Comparison of ENCODE assay signal across 8 cellular contexts in the genomic region with DNA sequence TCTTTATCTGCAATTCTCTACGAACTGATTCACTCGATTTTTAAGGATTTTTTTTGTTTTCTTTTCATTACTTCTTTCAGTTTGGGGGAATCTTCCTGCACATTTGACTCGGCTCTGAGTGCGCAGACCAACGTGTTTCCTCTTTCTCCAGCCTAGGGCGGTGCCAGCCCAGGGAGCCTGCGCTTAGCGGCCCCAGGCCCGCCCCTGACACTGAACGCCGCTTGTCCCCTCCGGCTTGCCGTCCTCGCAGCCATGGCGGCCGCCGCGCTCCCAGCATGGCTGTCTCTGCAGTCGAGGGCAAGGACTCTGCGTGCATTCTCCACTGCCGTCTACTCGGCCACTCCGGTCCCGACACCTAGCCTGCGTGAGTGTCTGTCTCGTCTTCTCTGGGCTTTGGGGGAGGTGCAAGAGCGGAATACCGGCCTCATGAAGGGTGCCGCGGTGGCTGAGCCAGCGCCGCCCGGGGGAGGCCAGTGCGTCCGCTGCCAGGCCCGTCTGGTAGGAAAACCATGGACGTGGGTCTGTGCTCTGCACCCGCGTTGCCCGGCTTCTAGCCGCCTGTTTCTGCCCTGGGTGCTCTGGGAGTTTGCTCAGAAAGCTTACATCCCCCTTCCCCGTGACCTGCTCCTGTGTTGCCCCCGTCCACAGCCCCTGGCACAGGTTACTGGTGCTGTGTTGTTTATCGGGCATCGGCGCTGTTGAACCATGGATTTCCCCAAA. TPM values are rescaled to one million over a fixed set of nuclear protein-coding genes. Genes with fewer than 3 reads are reported as not detected.
DNase-seq lines count a peak whose midpoint lies in the region; ATAC-seq and TF ChIP-seq lines count a peak whose summit lies in the region.

Gene MRPS35, plus strand, starts transcription at position 241 of the 720 bp plus-strand sequence. Its CDS starts 12 bp downstream, at position 253.

- no peak for TF ChIP-seq CTCF in kidney epithelial cell (IDR thresholded peaks at IDR 0.05; ENCODE audit: insufficient read depth, low read length, poor library complexity, severe bottlenecking)

- ATAC-seq in GM19023 (IDR thresholded peaks at IDR 0.05; ENCODE audit: unreplicated experiment) (peak; percentile 96), HG03196 (IDR thresholded peaks at IDR 0.05; ENCODE audit: unreplicated experiment) (peak; percentile 96)

- H3K27me3 ChIP-seq in kidney epithelial cell (ENCODE audit: control insufficient read depth, insufficient read depth, low read length) = no peaks in the 10 kb centered on the region

- peak within 1 kb of the TSS; percentile 99 for H3K4me3 ChIP-seq in kidney epithelial cell (ENCODE audit: low read depth, low read length)

- DNase-seq in AG20443 (ENCODE audit: low spot score) (peak; percentile 96), NCI-H446 treated with DMSO at 0.1 percent for 48 hours (lab: John Stamatoyannopoulos, UW) (peak; percentile 72), cerebellar cortex (ENCODE audit: low spot score) (peak; percentile 86), kidney epithelial cell (ENCODE audit: low read depth) (peak; percentile 59)
- peak; percentile 93 for DNase-seq in activated CD4-positive, CD25-positive, alpha-beta regulatory T cell treated with anti-CD3 and anti-CD28 coated beads, Interleukin-2, amount 50 U/mL, for 72 hours
- DNase-seq in stimulated activated CD4-positive, alpha-beta T cell treated with anti-CD3 and anti-CD28 coated beads, Interleukin-15, amount 100 ng/mL, for 24 hours = peak; percentile 93

- H3K36me3 ChIP-seq in kidney epithelial cell (ENCODE audit: control insufficient read depth, insufficient read depth, low read length) = no peaks in the 10 kb centered on the region

RNA-seq across cellular contexts. Expression of gene MRPS35, which starts in this region (rescaled TPM):
- total RNA-seq in kidney epithelial cell = 65.8 and 93.3 TPM in 2 replicates

Comparison
In these comparisons a context has a peak if more than half of its experiments do, and no peak if none do; other contexts are left out.
1. Peak in every context shown above with its lines: DNase-seq, ATAC-seq and H3K4me3 ChIP-seq.